Comparison of ENCODE assay signal across 15 cellular contexts in genomic region chr3:53599780-53600179, GRCh38.
DNase-seq lines count a peak whose midpoint lies in the region; TF ChIP-seq lines count a peak whose summit lies in the region.
"Had no signal": no experiment of that assay in that cellular context is flagged by ENCODE, and none has a peak within 500 bp of the region (broad histone marks: within the 10 kb centered on the region; RNA-seq: fewer than 3 reads in every experiment).

No MANE protein-coding gene starts in this region.

- no peaks in the 10 kb centered on the region for H3K9me3 Mint-ChIP-seq in activated T-cell treated with anti-CD3 and anti-CD28 coated beads, Interleukin-2, amount 50 U/mL, for 24 hours
- H3K9me3 Mint-ChIP-seq: CD14-positive monocyte; CD4-positive, alpha-beta T cell; CD8-positive, alpha-beta memory T cell had no signal

- peak overlapping the region; percentile 36 for H2AFZ ChIP-seq in parathyroid adenoma
- H2AFZ ChIP-seq: GM23248 had no signal

- H3K4me3 Mint-ChIP-seq in activated T-cell treated with anti-CD3 and anti-CD28 coated beads, Interleukin-2, amount 50 U/mL, for 24 hours, result no peak overlapping the region
- H3K4me3 Mint-ChIP-seq: CD14-positive monocyte; CD4-positive, alpha-beta T cell; CD8-positive, alpha-beta memory T cell had no signal

- no peak for TF ChIP-seq CTCF in coronary artery (IDR thresholded peaks at IDR 0.05)
- TF ChIP-seq CTCF in parathyroid adenoma (IDR thresholded peaks at IDR 0.05), result no peak

- H3K79me2 ChIP-seq in parathyroid adenoma, result no peaks in the 10 kb centered on the region

- no peaks in the 10 kb centered on the region for H3K9me3 ChIP-seq in BLaER1 treated with 17β-estradiol and CSF1 and Interleukin-3, amounts not matched to agents 10 nM and 100 nM (replicated peaks in 1 of 11)
- no peaks in the 10 kb centered on the region for H3K9me3 ChIP-seq in parathyroid adenoma (ENCODE audit: control insufficient read depth, low read length)

- no peaks in the 10 kb centered on the region for H4K20me1 ChIP-seq in BLaER1 treated with 17β-estradiol and CSF1 and Interleukin-3, amounts not matched to agents 10 nM and 100 nM

- no peak overlapping the region for H3K27ac Mint-ChIP-seq in activated T-cell treated with anti-CD3 and anti-CD28 coated beads, Interleukin-2, amount 50 U/mL, for 24 hours
- H3K27ac Mint-ChIP-seq: CD14-positive monocyte; CD4-positive, alpha-beta T cell; CD8-positive, alpha-beta memory T cell had no signal

- no peak overlapping the region for H3K4me3 ChIP-seq in BLaER1 treated with 17β-estradiol and CSF1 and Interleukin-3, amounts not matched to agents 10 nM and 100 nM
- no peak overlapping the region for H3K4me3 ChIP-seq in coronary artery
- H3K4me3 ChIP-seq in parathyroid adenoma (ENCODE audit: low read depth, low read length), result no peak overlapping the region
- H3K4me3 ChIP-seq: GM23248 had no signal

- peaks cover 5% of the 10 kb centered on the region for H3K4me1 Mint-ChIP-seq in activated T-cell treated with anti-CD3 and anti-CD28 coated beads, Interleukin-2, amount 50 U/mL, for 24 hours (ENCODE audit: low read depth)
- H3K4me1 Mint-ChIP-seq: CD14-positive monocyte had no signal

- H3K4me2 ChIP-seq in BLaER1 treated with 17β-estradiol and CSF1 and Interleukin-3, amounts not matched to agents 10 nM and 100 nM, result peak overlapping the region in 9 of 11 experiments; percentile 27 to 62 (median 45); a peak in 16 of 22 replicates
- H3K4me2 ChIP-seq in parathyroid adenoma (ENCODE audit: low read length), result no peak overlapping the region

- H3K27me3 ChIP-seq in BLaER1 treated with 17β-estradiol and CSF1 and Interleukin-3, amounts not matched to agents 10 nM and 100 nM, result no peaks in the 10 kb centered on the region
- no peaks in the 10 kb centered on the region for H3K27me3 ChIP-seq in parathyroid adenoma (ENCODE audit: control insufficient read depth, insufficient read depth, low read length)

- no peaks in the 10 kb centered on the region for H3K36me3 Mint-ChIP-seq in activated T-cell treated with anti-CD3 and anti-CD28 coated beads, Interleukin-2, amount 50 U/mL, for 24 hours (ENCODE audit: low read depth)
- H3K36me3 Mint-ChIP-seq: CD14-positive monocyte; CD8-positive, alpha-beta memory T cell had no signal

- H3K4me1 ChIP-seq in BLaER1 treated with 17β-estradiol and CSF1 and Interleukin-3, amounts not matched to agents 10 nM and 100 nM, result peaks cover 0 to 34% (median 30%) of the 10 kb centered on the region in 10 experiments; a peak in 18 of 20 replicates
- H3K4me1 ChIP-seq in parathyroid adenoma, result peaks cover 7% of the 10 kb centered on the region

- H3K27ac ChIP-seq in BLaER1 treated with 17β-estradiol and CSF1 and Interleukin-3, amounts not matched to agents 10 nM and 100 nM, result peak overlapping the region in 4 of 11 experiments; percentile 17 to 60 (median 28); a peak in 5 of 22 replicates
- no peak overlapping the region for H3K27ac ChIP-seq in coronary artery
- H3K27ac ChIP-seq in parathyroid adenoma, result no peak overlapping the region
- H3K27ac ChIP-seq: GM23248 had no signal

- DNase-seq in coronary artery (ENCODE audit: low spot score) (peak; percentile 26), DMS53 treated with DMSO at 0.1 percent for 48 hours (lab: John Stamatoyannopoulos, UW; ENCODE audit: unreplicated experiment) (no peak), anterior cingulate cortex (lab: John Stamatoyannopoulos, UW) (no peak)
- no peak for DNase-seq in activated T-cell treated with anti-CD3 and anti-CD28 coated beads, Interleukin-2, amount 50 U/mL, for 24 hours
- DNase-seq: CD4-positive, alpha-beta T cell; CD8-positive, alpha-beta memory T cell; DMS 273 treated with DMSO at 0.1 percent for 48 hours; DMS79 treated with DMSO at 0.1 percent for 48 hours; GF-D8; GM23248; H7; HCEC 1CT had no signal

- no peak overlapping the region for H3K9ac ChIP-seq in BLaER1 treated with 17β-estradiol and CSF1 and Interleukin-3, amounts not matched to agents 10 nM and 100 nM
- no peak overlapping the region for H3K9ac ChIP-seq in parathyroid adenoma
- H3K9ac ChIP-seq: GM23248 had no signal

- H3K27me3 Mint-ChIP-seq in activated T-cell treated with anti-CD3 and anti-CD28 coated beads, Interleukin-2, amount 50 U/mL, for 24 hours, result peaks cover 3% of the 10 kb centered on the region
- H3K27me3 Mint-ChIP-seq: CD4-positive, alpha-beta T cell had no signal

- no peaks in the 10 kb centered on the region for H3K36me3 ChIP-seq in BLaER1 treated with 17β-estradiol and CSF1 and Interleukin-3, amounts not matched to agents 10 nM and 100 nM
- H3K36me3 ChIP-seq in parathyroid adenoma (ENCODE audit: control insufficient read depth, insufficient read depth, low read length), result no peaks in the 10 kb centered on the region
